In the genomic region with DNA sequence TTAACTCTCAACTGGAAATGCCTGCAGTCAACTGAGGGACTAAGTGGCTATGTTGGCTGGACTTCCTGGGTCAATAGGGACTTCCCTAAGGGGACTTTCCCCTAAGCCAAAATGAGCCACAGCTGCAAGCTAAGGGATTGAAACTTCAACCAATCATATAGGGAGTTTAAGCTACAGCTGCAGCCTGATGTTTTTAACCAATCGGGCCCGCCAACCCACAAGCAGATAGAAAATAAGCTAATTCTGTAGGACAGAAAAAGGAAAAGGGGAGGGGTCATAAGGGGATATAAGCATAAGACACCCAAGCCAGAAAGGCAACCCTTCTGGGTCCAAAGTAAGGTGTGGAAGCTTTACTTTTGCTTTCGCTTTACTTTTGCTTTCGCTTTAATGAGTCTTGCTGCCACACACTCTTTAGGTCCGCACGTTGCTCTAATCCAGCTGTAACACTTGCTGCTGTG, we compare ENCODE assay signal across 12 cellular contexts.
DNase-seq lines count a peak whose midpoint lies in the region; ATAC-seq and TF ChIP-seq lines count a peak whose summit lies in the region.
"Had no signal": no experiment of that assay in that cellular context is flagged by ENCODE, and none has a peak within 500 bp of the region (broad histone marks: within the 10 kb centered on the region; RNA-seq: fewer than 3 reads in every experiment).

No MANE protein-coding gene starts in this region.

- DNase-seq in A172 (ENCODE audit: low spot score): peak; percentile 77
- peak; percentile 28 for DNase-seq in GM12865 (ENCODE audit: low read depth)
- DNase-seq in MG63: peak; percentile 67
- DNase-seq in activated CD4-positive, alpha-beta memory T cell treated with anti-CD3 and anti-CD28 coated beads, Interleukin-2, amount 10 ng/mL, durations not matched to agents 7 days and 5 days: peak; percentile 16
- no peak for DNase-seq in ecto neural progenitor cell (ENCODE audit: low spot score)
- DNase-seq in hepatic stellate cell (ENCODE audit: low spot score): no peak
- DNase-seq in germinal center (ENCODE audit: low spot score): no peak
- DNase-seq: amniotic stem cell, hypothalamus, NCI-H748 treated with DMSO at 0.1 percent for 48 hours had no signal

- no peak overlapping the region for H3K4me3 ChIP-seq in GM12865 (ENCODE audit: low read depth, low read length)
- peak overlapping the region; percentile 57 for H3K4me3 ChIP-seq in MG63
- H3K4me3 ChIP-seq: thoracic aorta had no signal

- H3K4me1 Mint-ChIP-seq in activated CD4-positive, alpha-beta memory T cell treated with anti-CD3 and anti-CD28 coated beads, Interleukin-2, amount 10 ng/mL, durations not matched to agents 7 days and 5 days: peaks cover 9% of the 10 kb centered on the region

- H3K9me3 Mint-ChIP-seq in activated CD4-positive, alpha-beta memory T cell treated with anti-CD3 and anti-CD28 coated beads, Interleukin-2, amount 10 ng/mL, durations not matched to agents 7 days and 5 days: no peaks in the 10 kb centered on the region

- CTCF ChIA-PET in activated CD4-positive, alpha-beta memory T cell treated with anti-CD3 and anti-CD28 coated beads, Interleukin-2, amount 10 ng/mL, durations not matched to agents 7 days and 5 days (lab: Charles Lee): no interaction called here

- H3K9me3 ChIP-seq in MG63: no peaks in the 10 kb centered on the region
- H3K9me3 ChIP-seq: thoracic aorta had no signal

- POLR2A ChIA-PET in activated CD4-positive, alpha-beta memory T cell treated with anti-CD3 and anti-CD28 coated beads, Interleukin-2, amount 10 ng/mL, durations not matched to agents 7 days and 5 days (lab: Charles Lee): no interaction called here

- peak overlapping the region; percentile 63 for H3K4me3 Mint-ChIP-seq in activated CD4-positive, alpha-beta memory T cell treated with anti-CD3 and anti-CD28 coated beads, Interleukin-2, amount 10 ng/mL, durations not matched to agents 7 days and 5 days

- no peaks in the 10 kb centered on the region for H3K36me3 Mint-ChIP-seq in activated CD4-positive, alpha-beta memory T cell treated with anti-CD3 and anti-CD28 coated beads, Interleukin-2, amount 10 ng/mL, durations not matched to agents 7 days and 5 days (ENCODE audit: low read depth)

- ATAC-seq in GM21515 (IDR thresholded peaks at IDR 0.05; ENCODE audit: unreplicated experiment): no peak

- H3K27me3 Mint-ChIP-seq in activated CD4-positive, alpha-beta memory T cell treated with anti-CD3 and anti-CD28 coated beads, Interleukin-2, amount 10 ng/mL, durations not matched to agents 7 days and 5 days: no peaks in the 10 kb centered on the region

- H3K36me3 ChIP-seq in MG63: no peaks in the 10 kb centered on the region

- H3K27ac Mint-ChIP-seq in activated CD4-positive, alpha-beta memory T cell treated with anti-CD3 and anti-CD28 coated beads, Interleukin-2, amount 10 ng/mL, durations not matched to agents 7 days and 5 days: no peak overlapping the region

- no peak for TF ChIP-seq CTCF in GM12865 (IDR thresholded peaks at IDR 0.05; ENCODE audit: insufficient read depth, low read depth, low read length, missing control alignments)

- no peaks in the 10 kb centered on the region for H3K27me3 ChIP-seq in MG63

Comparison
In these comparisons a context has a peak if more than half of its experiments do, and no peak if none do; other contexts are left out.
1. DNase-seq: peak in A172 (single experiment), GM12865 (single experiment), MG63 (single experiment) and activated CD4-positive, alpha-beta memory T cell treated with anti-CD3 and anti-CD28 coated beads, Interleukin-2, amount 10 ng/mL, durations not matched to agents 7 days and 5 days (single experiment); none in ecto neural progenitor cell (single experiment), hepatic stellate cell (single experiment) and germinal center (single experiment).